ENCODE assay signal across 8 cellular contexts in the genomic region with DNA sequence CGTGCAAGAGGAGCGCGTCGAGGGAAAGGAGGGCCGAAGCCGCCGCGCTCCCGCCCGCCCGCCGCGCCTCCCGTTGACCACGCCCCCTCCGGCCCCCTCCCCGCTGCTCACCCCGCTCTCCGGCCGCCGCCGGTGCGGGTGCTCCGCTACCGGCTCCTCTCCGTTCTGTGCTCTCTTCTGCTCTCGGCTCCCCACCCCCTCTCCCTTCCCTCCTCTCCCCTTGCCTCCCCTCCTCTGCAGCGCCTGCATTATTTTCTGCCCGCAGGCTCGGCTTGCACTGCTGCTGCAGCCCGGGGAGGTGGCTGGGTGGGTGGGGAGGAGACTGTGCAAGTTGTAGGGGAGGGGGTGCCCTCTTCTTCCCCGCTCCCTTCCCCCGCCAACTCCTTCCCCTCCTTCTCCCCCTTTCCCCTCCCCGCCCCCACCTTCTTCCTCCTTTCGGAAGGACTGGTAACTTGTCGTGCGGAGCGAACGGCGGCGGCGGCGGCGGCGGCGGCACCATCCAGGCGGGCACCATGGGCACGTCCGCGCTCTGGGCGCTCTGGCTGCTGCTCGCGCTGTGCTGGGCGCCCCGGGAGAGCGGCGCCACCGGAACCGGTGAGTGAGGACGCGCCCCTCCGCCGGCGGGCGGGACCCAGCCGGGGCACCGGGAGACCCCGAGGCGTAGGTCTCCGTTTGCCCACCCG. TPM values are rescaled to one million over a fixed set of nuclear protein-coding genes. Genes with fewer than 3 reads are reported as not detected.
A peak's percentile ranks its signal among the peaks of the same experiment; 100 is the strongest.
DNase-seq lines count a peak whose midpoint lies in the region; ATAC-seq, FAIRE-seq and TF ChIP-seq lines count a peak whose summit lies in the region.

A gene (plus strand): TSS at position 110 of the 683 bp plus-strand sequence. CDS start 403 bp downstream, at position 513.

- peaks cover 30% of the 10 kb centered on the region for H3K27me3 Mint-ChIP-seq in activated T-helper 2 cell treated with anti-CD3 and anti-CD28 coated beads, Interferon-gamma antibody, Interleukin-2, Interleukin-4, amounts not matched to agents 10 μg/mL and 5 μg/mL and 100 μg/mL, durations not matched to agents 14 hours and 24 hours and 36 hours (ENCODE audit: low read depth)

- no peak for TF ChIP-seq EP300 in neural cell (conservative IDR thresholded peaks at IDR 0.05; ENCODE audit: poor library complexity, severe bottlenecking)

- peaks cover 4% of the 10 kb centered on the region for H4K20me1 ChIP-seq in neural cell (ENCODE audit: insufficient read depth)

- peak within 1 kb of the TSS; percentile 86 for H3K27ac ChIP-seq in neural cell (ENCODE audit: low read length)
- no peak within 1 kb of the TSS for H3K27ac ChIP-seq in urinary bladder (ENCODE audit: low read depth)

- no peaks in the 10 kb centered on the region for H3K9me3 ChIP-seq in neural cell (ENCODE audit: low read length)

- ATAC-seq in activated CD4-positive, CD25-positive, alpha-beta regulatory T cell treated with anti-CD3 and anti-CD28 coated beads, Interleukin-2, amount 50 U/mL, for 24 hours: peak; percentile 15 to 37
- peak; percentile 27 for ATAC-seq in HG02840 (IDR thresholded peaks at IDR 0.05; ENCODE audit: low FRiP score, unreplicated experiment)

- peaks cover 27% of the 10 kb centered on the region for H3K4me1 Mint-ChIP-seq in activated T-helper 2 cell treated with anti-CD3 and anti-CD28 coated beads, Interferon-gamma antibody, Interleukin-2, Interleukin-4, amounts not matched to agents 10 μg/mL and 5 μg/mL and 100 μg/mL, durations not matched to agents 14 hours and 24 hours and 36 hours (ENCODE audit: low read depth)

- H3K9me3 Mint-ChIP-seq in activated T-helper 2 cell treated with anti-CD3 and anti-CD28 coated beads, Interferon-gamma antibody, Interleukin-2, Interleukin-4, amounts not matched to agents 10 μg/mL and 5 μg/mL and 100 μg/mL, durations not matched to agents 14 hours and 24 hours and 36 hours: peaks cover 6% of the 10 kb centered on the region

- no peaks in the 10 kb centered on the region for H3K9me2 ChIP-seq in neural cell (ENCODE audit: insufficient read depth, low read length)

- no peak for TF ChIP-seq CTCF in neural cell (IDR thresholded peaks at IDR 0.05; ENCODE audit: poor library complexity, severe bottlenecking)

- H3K79me2 ChIP-seq in neural cell (replicated peaks; ENCODE audit: insufficient read depth, low read length): peaks cover 40% of the 10 kb centered on the region

- peak within 1 kb of the TSS; percentile 83 for H3K27ac Mint-ChIP-seq in activated T-helper 2 cell treated with anti-CD3 and anti-CD28 coated beads, Interferon-gamma antibody, Interleukin-2, Interleukin-4, amounts not matched to agents 10 μg/mL and 5 μg/mL and 100 μg/mL, durations not matched to agents 14 hours and 24 hours and 36 hours

- H3F3A ChIP-seq in neural cell (ENCODE audit: insufficient read depth, low read length, poor library complexity, severe bottlenecking): peaks cover 4% of the 10 kb centered on the region

- H3K4me3 Mint-ChIP-seq in activated T-helper 2 cell treated with anti-CD3 and anti-CD28 coated beads, Interferon-gamma antibody, Interleukin-2, Interleukin-4, amounts not matched to agents 10 μg/mL and 5 μg/mL and 100 μg/mL, durations not matched to agents 14 hours and 24 hours and 36 hours (ENCODE audit: low read depth): peak within 1 kb of the TSS; percentile 93

- H3K4me2 ChIP-seq in neural cell (ENCODE audit: low read length): peak within 1 kb of the TSS; percentile 69

- no peak for TF ChIP-seq RAD21 in neural cell (conservative IDR thresholded peaks at IDR 0.05)

- no peak for DNase-seq in activated CD4-positive, CD25-positive, alpha-beta regulatory T cell (lab: John Stamatoyannopoulos, UW)
- DNase-seq in NCI-H2171 treated with DMSO at 0.1 percent for 48 hours (lab: John Stamatoyannopoulos, UW) (peak; percentile 78), frontal cortex (ENCODE audit: low spot score in 2 of 2) (peak; percentile 65 to 82)
- peak; percentile 31 for DNase-seq in activated T-helper 2 cell treated with anti-CD3 and anti-CD28 coated beads, Interferon-gamma antibody, Interleukin-2, Interleukin-4, amounts not matched to agents 10 μg/mL and 5 μg/mL and 100 μg/mL, durations not matched to agents 14 hours and 24 hours and 36 hours (ENCODE audit: low spot score)

- no peaks in the 10 kb centered on the region for H3K4me1 ChIP-seq in urinary bladder (ENCODE audit: insufficient read depth)

- H3K4me3 ChIP-seq in neural cell (ENCODE audit: low read length) (peak within 1 kb of the TSS; percentile 86), urinary bladder (ENCODE audit: low read depth, low read length) (peak within 1 kb of the TSS; percentile 73)

- H3K9ac ChIP-seq in neural cell (ENCODE audit: low read length): peak within 1 kb of the TSS; percentile 93

- peak within 1 kb of the TSS; percentile 62 for H2AFZ ChIP-seq in neural cell (ENCODE audit: low read depth, low read length)

- intact Hi-C loops in activated T-helper 2 cell treated with anti-CD3 and anti-CD28 coated beads, Interferon-gamma antibody, Interleukin-2, Interleukin-4, amounts not matched to agents 10 μg/mL and 5 μg/mL and 100 μg/mL, durations not matched to agents 14 hours and 24 hours and 36 hours (cut with micrococcal nuclease): loop anchor here (1.0 to 5.0 kb wide), 6 partner anchors 17 to 745 kb away; a partner anchor contains a TSS

- WGBS in urinary bladder: under 1% methylated on average over 71 of the region's 71 CpGs

- peaks cover 16% of the 10 kb centered on the region for H3K36me3 Mint-ChIP-seq in activated T-helper 2 cell treated with anti-CD3 and anti-CD28 coated beads, Interferon-gamma antibody, Interleukin-2, Interleukin-4, amounts not matched to agents 10 μg/mL and 5 μg/mL and 100 μg/mL, durations not matched to agents 14 hours and 24 hours and 36 hours (ENCODE audit: low read depth)

- no peaks in the 10 kb centered on the region for H3K36me3 ChIP-seq in neural cell (ENCODE audit: insufficient read depth, low read length)
- H3K36me3 ChIP-seq in urinary bladder (ENCODE audit: insufficient read depth): no peaks in the 10 kb centered on the region

- FAIRE-seq in frontal cortex (lab: Jason Lieb, UNC): no peak

- H3K27me3 ChIP-seq in neural cell (ENCODE audit: insufficient read depth, low read depth, low read length): no peaks in the 10 kb centered on the region

TF ChIP-seq in neural cell, 6 proteins besides CTCF, POLR2A, EP300 and RAD21:
- TF ChIP-seq SMC3 (conservative IDR thresholded peaks at IDR 0.05; ENCODE audit: poor library complexity) (no peak), TAF1 (IDR thresholded peaks at IDR 0.05; ENCODE audit: low read depth) (peak; percentile 19), MXI1 (conservative IDR thresholded peaks at IDR 0.05; ENCODE audit: poor library complexity, severe bottlenecking) (no peak), POLR2AphosphoS5 (IDR thresholded peaks at IDR 0.05) (peak; percentile 40), EZH2 (IDR thresholded peaks at IDR 0.05; ENCODE audit: borderline replicate concordance, insufficient read depth, low read length, poor library complexity, severe bottlenecking) (no peak)
- TF ChIP-seq, protein P1, sequence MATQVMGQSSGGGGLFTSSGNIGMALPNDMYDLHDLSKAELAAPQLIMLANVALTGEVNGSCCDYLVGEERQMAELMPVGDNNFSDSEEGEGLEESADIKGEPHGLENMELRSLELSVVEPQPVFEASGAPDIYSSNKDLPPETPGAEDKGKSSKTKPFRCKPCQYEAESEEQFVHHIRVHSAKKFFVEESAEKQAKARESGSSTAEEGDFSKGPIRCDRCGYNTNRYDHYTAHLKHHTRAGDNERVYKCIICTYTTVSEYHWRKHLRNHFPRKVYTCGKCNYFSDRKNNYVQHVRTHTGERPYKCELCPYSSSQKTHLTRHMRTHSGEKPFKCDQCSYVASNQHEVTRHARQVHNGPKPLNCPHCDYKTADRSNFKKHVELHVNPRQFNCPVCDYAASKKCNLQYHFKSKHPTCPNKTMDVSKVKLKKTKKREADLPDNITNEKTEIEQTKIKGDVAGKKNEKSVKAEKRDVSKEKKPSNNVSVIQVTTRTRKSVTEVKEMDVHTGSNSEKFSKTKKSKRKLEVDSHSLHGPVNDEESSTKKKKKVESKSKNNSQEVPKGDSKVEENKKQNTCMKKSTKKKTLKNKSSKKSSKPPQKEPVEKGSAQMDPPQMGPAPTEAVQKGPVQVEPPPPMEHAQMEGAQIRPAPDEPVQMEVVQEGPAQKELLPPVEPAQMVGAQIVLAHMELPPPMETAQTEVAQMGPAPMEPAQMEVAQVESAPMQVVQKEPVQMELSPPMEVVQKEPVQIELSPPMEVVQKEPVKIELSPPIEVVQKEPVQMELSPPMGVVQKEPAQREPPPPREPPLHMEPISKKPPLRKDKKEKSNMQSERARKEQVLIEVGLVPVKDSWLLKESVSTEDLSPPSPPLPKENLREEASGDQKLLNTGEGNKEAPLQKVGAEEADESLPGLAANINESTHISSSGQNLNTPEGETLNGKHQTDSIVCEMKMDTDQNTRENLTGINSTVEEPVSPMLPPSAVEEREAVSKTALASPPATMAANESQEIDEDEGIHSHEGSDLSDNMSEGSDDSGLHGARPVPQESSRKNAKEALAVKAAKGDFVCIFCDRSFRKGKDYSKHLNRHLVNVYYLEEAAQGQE (IDR thresholded peaks at IDR 0.05; ENCODE audit: borderline replicate concordance): no peak

RNA-seq across cellular contexts. Expression of the gene that starts here (rescaled TPM):
- 12.6 and 12.8 TPM in 2 replicates for total RNA-seq in activated T-helper 2 cell treated with anti-CD3 and anti-CD28 coated beads, Interferon-gamma antibody, Interleukin-2, Interleukin-4, amounts not matched to agents 10 μg/mL and 5 μg/mL and 100 μg/mL, durations not matched to agents 14 hours and 24 hours and 36 hours
- total RNA-seq in frontal cortex (49.7 TPM), urinary bladder (39.2 TPM)
- polyA plus RNA-seq in neural cell (62.4 and 62.7 TPM in 2 replicates), urinary bladder (20.4 TPM)
- polyA minus RNA-seq in neural cell: 88.4 and 96.4 TPM in 2 replicates

Comparison
In these comparisons a context has a peak if more than half of its experiments do, and no peak if none do; other contexts are left out.
1. DNase-seq: peak in NCI-H2171 treated with DMSO at 0.1 percent for 48 hours (single experiment), activated T-helper 2 cell treated with anti-CD3 and anti-CD28 coated beads, Interferon-gamma antibody, Interleukin-2, Interleukin-4, amounts not matched to agents 10 μg/mL and 5 μg/mL and 100 μg/mL, durations not matched to agents 14 hours and 24 hours and 36 hours (single experiment) and frontal cortex (2 of 2); none in activated CD4-positive, CD25-positive, alpha-beta regulatory T cell (0 of 4).